12 cellular contexts compared by ENCODE assay signal in the genomic region with DNA sequence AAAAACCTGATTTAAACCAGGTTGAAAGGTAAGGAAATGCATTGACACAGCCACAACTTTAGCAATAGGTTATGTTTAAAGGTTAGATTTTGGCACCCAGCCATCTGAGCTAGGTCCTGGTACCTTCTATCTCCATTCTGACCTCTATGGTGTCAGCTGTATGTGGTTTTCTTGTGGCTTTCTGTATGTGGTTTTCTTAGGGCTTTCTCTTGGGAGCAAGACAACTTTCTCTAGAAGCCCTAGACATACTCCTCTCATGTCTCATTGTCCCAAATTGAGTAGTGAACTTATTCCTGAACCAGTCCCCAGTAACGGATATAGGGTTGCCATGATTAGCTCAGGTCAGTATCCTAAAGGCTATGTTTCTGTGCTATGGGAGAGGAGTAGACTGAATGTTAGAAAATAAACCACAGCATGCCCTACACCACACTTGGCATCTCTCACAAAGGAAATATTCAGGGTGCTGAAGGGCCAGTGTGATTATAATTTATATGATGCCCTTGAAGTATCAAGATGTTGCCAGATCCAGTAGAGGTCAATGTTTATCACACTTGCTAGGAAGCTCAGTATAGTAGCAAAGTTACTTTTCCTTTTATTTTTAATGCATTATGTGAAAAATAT.
A peak's percentile ranks its signal among the peaks of the same experiment; 100 is the strongest.
DNase-seq lines count a peak whose midpoint lies in the region; ATAC-seq, FAIRE-seq and TF ChIP-seq lines count a peak whose summit lies in the region.
"Had no signal": no experiment of that assay in that cellular context is flagged by ENCODE, and none has a peak within 500 bp of the region (broad histone marks: within the 10 kb centered on the region; RNA-seq: fewer than 3 reads in every experiment).

No MANE protein-coding gene starts in this region.

- ATAC-seq in Right ventricle myocardium superior (ENCODE audit: poor library complexity) (peak; percentile 48), HG03108 (IDR thresholded peaks at IDR 0.05; ENCODE audit: unreplicated experiment) (peak; percentile 53)
- peak; percentile 20 for ATAC-seq in activated CD8-positive, alpha-beta T cell treated with anti-CD3 and anti-CD28 coated beads for 36 hours

- POLR2A ChIA-PET in activated CD8-positive, alpha-beta T cell treated with anti-CD3 and anti-CD28 coated beads for 36 hours (lab: Charles Lee), result no interaction called here
- POLR2A ChIA-PET in GM10248 (lab: Yijun Ruan, JAX), result no interaction called here

- H3K4me1 Mint-ChIP-seq in activated CD8-positive, alpha-beta T cell treated with anti-CD3 and anti-CD28 coated beads for 36 hours (ENCODE audit: low read depth), result peaks cover 23% of the 10 kb centered on the region

- no peaks in the 10 kb centered on the region for H3K9me3 Mint-ChIP-seq in activated CD8-positive, alpha-beta T cell treated with anti-CD3 and anti-CD28 coated beads for 36 hours
- H3K9me3 Mint-ChIP-seq: endodermal cell had no signal

- no peak overlapping the region for H3K27ac Mint-ChIP-seq in activated CD8-positive, alpha-beta T cell treated with anti-CD3 and anti-CD28 coated beads for 36 hours
- H3K27ac Mint-ChIP-seq: endodermal cell had no signal

- no peak for DNase-seq in Right ventricle myocardium superior
- DNase-seq in cardiac septum (ENCODE audit: low spot score), result no peak
- peak; percentile 24 for DNase-seq in activated CD8-positive, alpha-beta T cell treated with anti-CD3 and anti-CD28 coated beads for 36 hours
- DNase-seq in urothelium cell line (ENCODE audit: low spot score), result peak; percentile 18
- no peak for DNase-seq in amniotic stem cell (lab: John Stamatoyannopoulos, UW)
- no peak for DNase-seq in GM10248 (ENCODE audit: extremely low spot score)
- DNase-seq in NCI-H2029 treated with DMSO at 0.1 percent for 48 hours (lab: John Stamatoyannopoulos, UW), result no peak
- DNase-seq: activated T-cell treated with anti-CD3 and anti-CD28 coated beads, Interleukin-2, amount 50 U/mL, for 48 hours; endodermal cell; NCI-H2171; posterior cingulate gyrus had no signal

- H3K27me3 Mint-ChIP-seq in activated CD8-positive, alpha-beta T cell treated with anti-CD3 and anti-CD28 coated beads for 36 hours, result no peaks in the 10 kb centered on the region

- H3K36me3 Mint-ChIP-seq in activated CD8-positive, alpha-beta T cell treated with anti-CD3 and anti-CD28 coated beads for 36 hours (ENCODE audit: low read depth), result no peaks in the 10 kb centered on the region

- H3K4me3 Mint-ChIP-seq in activated CD8-positive, alpha-beta T cell treated with anti-CD3 and anti-CD28 coated beads for 36 hours, result no peak overlapping the region
- H3K4me3 Mint-ChIP-seq: endodermal cell had no signal

- intact Hi-C loops in Right ventricle myocardium superior (cut with DNase I) (no loop called here), cardiac septum (cut with DNase I) (no loop called here)
- intact Hi-C loops in activated CD8-positive, alpha-beta T cell treated with anti-CD3 and anti-CD28 coated beads for 36 hours (cut with micrococcal nuclease), result no loop called here

- CTCF ChIA-PET in activated CD8-positive, alpha-beta T cell treated with anti-CD3 and anti-CD28 coated beads for 36 hours (lab: Charles Lee), result interaction anchor here (1.1 to 2.1 kb wide), 2 partner anchors 463 to 466 kb away, joined by 4 to 8 read pairs; no protein-coding TSS in a partner anchor
- CTCF ChIA-PET in GM10248 (lab: Yijun Ruan, JAX), result interaction anchor here (1.2 to 1.7 kb wide), 6 partner anchors 9 to 466 kb away, joined by 3 to 6 read pairs (median 4); no protein-coding TSS in a partner anchor

- no peak for FAIRE-seq in urothelium cell line (lab: Jason Lieb, UNC)

- TF ChIP-seq CTCF in activated CD8-positive, alpha-beta T cell treated with anti-CD3 and anti-CD28 coated beads for 36 hours (IDR thresholded peaks at IDR 0.05), result no peak
- no peak for TF ChIP-seq CTCF in GM10248 (IDR thresholded peaks at IDR 0.05; ENCODE audit: control extremely low read depth, extremely low read depth, low read depth, missing control alignments)

Comparison
In these comparisons a context has a peak if more than half of its experiments do, and no peak if none do; other contexts are left out.
1. DNase-seq: peak in activated CD8-positive, alpha-beta T cell treated with anti-CD3 and anti-CD28 coated beads for 36 hours (single experiment) and urothelium cell line (single experiment); none in Right ventricle myocardium superior (single experiment), cardiac septum (single experiment), amniotic stem cell (single experiment), GM10248 (single experiment) and NCI-H2029 treated with DMSO at 0.1 percent for 48 hours (single experiment).
2. Peak in every context shown above with its lines, with median percentiles within 50 percentile points of each other: ATAC-seq.